In genomic region chr12:93530358-93530757, GRCh38 we compare ENCODE assay signal across 2 cellular contexts.
A peak's percentile ranks its signal among the peaks of the same experiment; 100 is the strongest.
TF ChIP-seq lines count a peak whose summit lies in the region.

No MANE protein-coding gene starts in this region.

TF ChIP-seq in IMR-90, 13 proteins besides CTCF, POLR2A, EP300 and RAD21 (continued from another document):
- no peak for TF ChIP-seq NFE2L2 (IDR thresholded peaks at IDR 0.05; ENCODE audit: low read depth, low read length)
- TF ChIP-seq MAFK (IDR thresholded peaks at IDR 0.05; ENCODE audit: low read depth, low read length): no peak
- TF ChIP-seq CEBPB (IDR thresholded peaks at IDR 0.05; ENCODE audit: low read depth, low read length): no peak
- TF ChIP-seq RCOR1 (IDR thresholded peaks at IDR 0.05; ENCODE audit: insufficient replicate concordance, low read length): no peak
- TF ChIP-seq ELK1 (IDR thresholded peaks at IDR 0.05; ENCODE audit: borderline replicate concordance, low read depth, low read length): no peak
- TF ChIP-seq MAZ (IDR thresholded peaks at IDR 0.05; ENCODE audit: borderline replicate concordance, low read depth, low read length): no peak
- no peak for TF ChIP-seq RFX5 (IDR thresholded peaks at IDR 0.05; ENCODE audit: low read depth, low read length)
- TF ChIP-seq USF2 (IDR thresholded peaks at IDR 0.05; ENCODE audit: low read depth, low read length): no peak
- no peak for TF ChIP-seq BHLHE40 (IDR thresholded peaks at IDR 0.05; ENCODE audit: low read depth, low read length)

TF ChIP-seq in K562, 482 proteins besides CTCF, POLR2A, EP300 and RAD21 (continued from another document):
- TF ChIP-seq ZBTB12 (CRISPR knock-in tag; IDR thresholded peaks at IDR 0.05) (0 out of 2 replicates have a peak, but pooled peaks have one; percentile 30), CREB1 (IDR thresholded peaks at IDR 0.05) (no peak), CREB1 (CRISPR knock-in tag; IDR thresholded peaks at IDR 0.05) (0 out of 2 replicates have a peak, but pooled peaks have one; percentile 40), ZNF23 (CRISPR knock-in tag; IDR thresholded peaks at IDR 0.05) (no peak), GABPA (tag; conservative IDR thresholded peaks at IDR 0.05; ENCODE audit: low read depth) (peak; percentile 53), TRIM25 (IDR thresholded peaks at IDR 0.05; ENCODE audit: borderline replicate concordance) (no peak), ZNF274 (IDR thresholded peaks at IDR 0.05; ENCODE audit: borderline replicate concordance, low read depth, low read length) (no peak), ZFP91 (CRISPR knock-in tag; IDR thresholded peaks at IDR 0.05) (no peak), ATF1 (CRISPR knock-in tag; IDR thresholded peaks at IDR 0.05) (no peak), ATF1 (tag; IDR thresholded peaks at IDR 0.05) (peak; percentile 28; the same call in 1 of the 2 replicates)
